Comparison of ENCODE assay signal across 1 cellular context in the genomic region with DNA sequence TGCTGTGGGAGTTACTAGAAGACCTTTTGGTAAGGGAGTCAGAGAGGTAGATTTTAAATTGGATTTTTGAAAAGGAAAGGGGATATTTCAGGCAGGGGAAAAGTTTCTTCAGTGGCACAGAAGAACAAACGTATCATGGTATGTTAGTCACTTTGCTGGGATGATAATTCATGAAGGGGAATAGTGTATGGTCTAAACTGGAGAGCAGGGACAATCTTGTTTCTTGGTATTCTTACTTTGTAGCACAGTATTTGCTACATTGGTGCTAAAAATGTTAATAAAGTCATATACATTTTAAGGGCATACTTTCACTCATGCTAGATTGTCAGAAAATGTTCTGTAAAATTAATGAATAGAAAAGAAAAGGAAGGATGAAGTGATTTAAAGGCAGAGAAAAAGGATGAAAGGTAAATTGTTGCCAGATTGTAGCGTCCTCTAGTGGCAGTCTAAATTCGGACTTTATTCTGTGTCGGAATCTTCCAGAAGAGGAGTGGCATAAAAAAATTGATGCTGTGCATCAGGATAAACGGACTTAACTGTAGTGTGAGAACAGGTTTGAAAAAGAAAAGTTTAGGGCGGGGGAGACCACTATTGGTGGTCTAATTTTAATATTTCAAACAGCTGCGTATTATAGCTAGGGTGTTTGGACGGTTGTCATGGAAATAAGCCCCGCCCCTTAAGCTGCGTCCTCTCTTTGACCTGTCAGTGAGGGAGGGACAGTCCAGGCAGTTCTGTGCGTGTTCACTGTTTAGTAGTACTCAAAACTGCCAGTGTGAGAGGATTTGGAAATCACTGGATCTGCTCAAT.
TF ChIP-seq lines count a peak whose summit lies in the region.

Gene BCO2 (plus strand): TSS at position 724 of the 807 bp plus-strand sequence. CDS start 90 bp downstream, outside the sequence.

TF ChIP-seq in WTC11, 78 proteins besides CTCF, POLR2A, EP300 and RAD21 (continued from another document):
- TF ChIP-seq PREB (CRISPR knock-in tag; IDR thresholded peaks at IDR 0.05; ENCODE audit: borderline replicate concordance) (no peak), FOXK1 (CRISPR knock-in tag; IDR thresholded peaks at IDR 0.05) (no peak), ZBTB21 (CRISPR knock-in tag; IDR thresholded peaks at IDR 0.05; ENCODE audit: borderline replicate concordance) (no peak), JAZF1 (CRISPR knock-in tag; IDR thresholded peaks at IDR 0.05) (no peak), NR2C2 (CRISPR knock-in tag; IDR thresholded peaks at IDR 0.05) (no peak), ZNF281 (CRISPR knock-in tag; IDR thresholded peaks at IDR 0.05) (no peak), GABPB1 (CRISPR knock-in tag; IDR thresholded peaks at IDR 0.05) (no peak), MYBL2 (CRISPR knock-in tag; IDR thresholded peaks at IDR 0.05) (no peak), RORB (CRISPR knock-in tag; IDR thresholded peaks at IDR 0.05) (no peak), SP1 (CRISPR knock-in tag; conservative IDR thresholded peaks at IDR 0.05) (no peak), NFE2L1 (CRISPR knock-in tag; IDR thresholded peaks at IDR 0.05) (no peak), CDX4 (CRISPR knock-in tag; IDR thresholded peaks at IDR 0.05; ENCODE audit: borderline replicate concordance) (no peak), EMX1 (CRISPR knock-in tag; IDR thresholded peaks at IDR 0.05) (no peak)
- TF ChIP-seq, protein P1, sequence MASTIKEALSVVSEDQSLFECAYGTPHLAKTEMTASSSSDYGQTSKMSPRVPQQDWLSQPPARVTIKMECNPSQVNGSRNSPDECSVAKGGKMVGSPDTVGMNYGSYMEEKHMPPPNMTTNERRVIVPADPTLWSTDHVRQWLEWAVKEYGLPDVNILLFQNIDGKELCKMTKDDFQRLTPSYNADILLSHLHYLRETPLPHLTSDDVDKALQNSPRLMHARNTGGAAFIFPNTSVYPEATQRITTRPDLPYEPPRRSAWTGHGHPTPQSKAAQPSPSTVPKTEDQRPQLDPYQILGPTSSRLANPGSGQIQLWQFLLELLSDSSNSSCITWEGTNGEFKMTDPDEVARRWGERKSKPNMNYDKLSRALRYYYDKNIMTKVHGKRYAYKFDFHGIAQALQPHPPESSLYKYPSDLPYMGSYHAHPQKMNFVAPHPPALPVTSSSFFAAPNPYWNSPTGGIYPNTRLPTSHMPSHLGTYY (CRISPR knock-in tag; IDR thresholded peaks at IDR 0.05): no peak
